In the genomic region with DNA sequence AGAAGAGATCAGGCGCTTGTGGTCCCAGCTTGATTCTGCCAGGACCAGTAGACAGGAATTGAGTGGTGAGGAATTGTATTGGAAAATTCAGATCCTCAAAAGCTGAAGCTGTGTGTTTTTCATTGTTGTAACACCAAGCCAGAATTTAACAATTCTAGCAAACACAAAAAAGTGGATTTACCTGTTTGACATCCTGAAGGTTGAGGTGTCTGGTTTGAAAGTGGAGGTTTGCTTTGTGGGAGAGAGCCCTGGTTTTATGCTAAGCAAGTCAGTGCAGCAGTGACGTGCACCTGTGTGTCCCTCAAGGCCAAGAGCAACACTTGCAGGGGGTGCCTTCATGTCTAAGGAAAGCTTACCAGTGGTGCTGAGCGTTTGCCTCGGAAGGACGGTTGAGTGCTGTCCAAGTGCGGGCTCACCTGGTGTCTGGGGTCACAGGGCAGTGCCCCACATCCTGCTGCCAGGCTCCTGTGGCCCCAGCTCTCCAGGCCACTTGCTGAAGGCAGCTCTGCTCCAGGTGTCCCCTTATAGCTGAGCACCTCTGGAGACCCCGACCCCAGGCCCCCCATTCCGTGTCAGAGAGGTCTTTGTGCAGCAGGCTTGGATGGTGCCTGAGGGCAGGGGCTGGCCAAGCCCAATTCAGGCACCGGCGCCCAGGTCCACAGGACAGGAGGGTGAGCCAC, we compare ENCODE assay signal across 18 cellular contexts. TPM values are rescaled to one million over a fixed set of nuclear protein-coding genes. Genes with fewer than 3 reads are reported as not detected.
DNase-seq lines count a peak whose midpoint lies in the region; ATAC-seq, FAIRE-seq and TF ChIP-seq lines count a peak whose summit lies in the region.
"Had no signal": no experiment of that assay in that cellular context is flagged by ENCODE, and none has a peak within 500 bp of the region (broad histone marks: within the 10 kb centered on the region; RNA-seq: fewer than 3 reads in every experiment).

No MANE protein-coding gene starts in this region.

- WGBS in K562 (ENCODE audit: insufficient coverage, low coverage, missing lambda C conversion rate), result 88% methylated on average over 10 of the region's 10 CpGs
- 62 to 67% (median 65%) methylated on average over 10 of the region's 10 CpGs for WGBS in psoas muscle, 3 donors

- CTCF ChIA-PET in K562 (lab: Yijun Ruan, JAX; ENCODE audit: low intra/inter-chr PET ratio), result no interaction called here

- in situ Hi-C loops in K562 (cut with MboI), result no loop called here

- H3K27me3 Mint-ChIP-seq in stimulated activated naive CD8-positive, alpha-beta T cell treated with anti-CD3 and anti-CD28 coated beads, Interleukin-15, amount 100 ng/mL, for 72 hours, result no peaks in the 10 kb centered on the region
- H3K27me3 Mint-ChIP-seq: CD4-positive, CD25-positive, alpha-beta regulatory T cell; IgD-negative memory B cell had no signal

- H3K4me3 Mint-ChIP-seq in stimulated activated naive CD8-positive, alpha-beta T cell treated with anti-CD3 and anti-CD28 coated beads, Interleukin-15, amount 100 ng/mL, for 72 hours, result no peak overlapping the region
- H3K4me3 Mint-ChIP-seq: CD4-positive, CD25-positive, alpha-beta regulatory T cell; IgD-negative memory B cell had no signal

- intact Hi-C loops in K562 (cut with micrococcal nuclease), result no loop called here
- intact Hi-C loops in psoas muscle (cut with DNase I), result no loop called here

- no peak for TF ChIP-seq POLR2A in K562 (conservative IDR thresholded peaks at IDR 0.05)

- no peak overlapping the region for H3K4me3 ChIP-seq in K562
- peak overlapping the region; percentile 77 for H3K4me3 ChIP-seq in psoas muscle
- no peak overlapping the region for H3K4me3 ChIP-seq in SJCRH30
- H3K4me3 ChIP-seq: HAP-1 had no signal

- H3K79me2 ChIP-seq in K562 (ENCODE audit: control insufficient read depth, insufficient read depth, low read length), result no peaks in the 10 kb centered on the region

- peak; percentile 5 for DNase-seq in DMS53 (lab: John Stamatoyannopoulos, UW)
- DNase-seq in DMS53 treated with DMSO at 0.1 percent for 48 hours (lab: John Stamatoyannopoulos, UW; ENCODE audit: unreplicated experiment), result no peak
- DNase-seq in K562 (ENCODE audit: extremely low read depth in 1 of 4, low spot score in 3 of 4), result no peak
- peak in 1 of 2 donors; percentile 44 for DNase-seq in psoas muscle
- DNase-seq in anterior cingulate cortex (lab: John Stamatoyannopoulos, UW), result no peak
- no peak for DNase-seq in stimulated activated naive CD8-positive, alpha-beta T cell treated with anti-CD3 and anti-CD28 coated beads, Interleukin-15, amount 100 ng/mL, for 72 hours
- no peak for DNase-seq in SJCRH30
- DNase-seq: Calu3; CD4-positive, CD25-positive, alpha-beta regulatory T cell; DMS 273 treated with DMSO at 0.1 percent for 48 hours; DMS79 treated with DMSO at 0.1 percent for 48 hours; EL; GOT3 had no signal

- peaks cover 4% of the 10 kb centered on the region for H3K9me1 ChIP-seq in K562 (ENCODE audit: control insufficient read depth, insufficient read depth, low read length)

- H4K20me1 ChIP-seq in K562 (replicated peaks; ENCODE audit: control insufficient read depth, insufficient read depth, low read length), result peaks cover 5% of the 10 kb centered on the region

- peak overlapping the region in 1 of 2 experiments; percentile 57; a peak in 1 of 4 replicates for H3K9ac ChIP-seq in K562 (ENCODE audit: insufficient read depth in 1 of 2, low read depth in 2 of 2, low read length in 2 of 2)

- POLR2A ChIA-PET in K562 (lab: Yijun Ruan, JAX), result interaction anchor here (0.8 kb wide), 1 partner anchor 13 kb away, joined by 3 read pairs; no protein-coding TSS in a partner anchor

- no peak for FAIRE-seq in K562 (lab: Jason Lieb, UNC)
- FAIRE-seq: G401.6, GM12891 had no signal

- H3K4me1 Mint-ChIP-seq in stimulated activated naive CD8-positive, alpha-beta T cell treated with anti-CD3 and anti-CD28 coated beads, Interleukin-15, amount 100 ng/mL, for 72 hours, result peaks cover 16% of the 10 kb centered on the region
- H3K4me1 Mint-ChIP-seq: CD4-positive, CD25-positive, alpha-beta regulatory T cell had no signal

- BruUV-seq in K562 (replicated peaks; lab: Mats Ljungman, UMichigan), result no TSS peak

- H3K27ac Mint-ChIP-seq in stimulated activated naive CD8-positive, alpha-beta T cell treated with anti-CD3 and anti-CD28 coated beads, Interleukin-15, amount 100 ng/mL, for 72 hours, result no peak overlapping the region
- H3K27ac Mint-ChIP-seq: IgD-negative memory B cell had no signal

- H3K9me3 Mint-ChIP-seq in stimulated activated naive CD8-positive, alpha-beta T cell treated with anti-CD3 and anti-CD28 coated beads, Interleukin-15, amount 100 ng/mL, for 72 hours, result no peaks in the 10 kb centered on the region
- H3K9me3 Mint-ChIP-seq: CD4-positive, CD25-positive, alpha-beta regulatory T cell; IgD-negative memory B cell had no signal

- H3K4me2 ChIP-seq in K562 (ENCODE audit: insufficient read depth, low read length), result no peak overlapping the region

- no peak for ATAC-seq in K562
- no peak for ATAC-seq in psoas muscle
- no peak for ATAC-seq in stimulated activated naive CD8-positive, alpha-beta T cell treated with anti-CD3 and anti-CD28 coated beads, Interleukin-15, amount 100 ng/mL, for 72 hours

- no peak for TF ChIP-seq CTCF in K562 (IDR thresholded peaks at IDR 0.05 in 2 of 3, conservative IDR thresholded peaks at IDR 0.05 in 1 of 3; ENCODE audit: insufficient read depth in 2 of 3, low read depth in 1 of 3, low read length in 3 of 3)
- no peak for TF ChIP-seq CTCF in psoas muscle (IDR thresholded peaks at IDR 0.05)

- TF ChIP-seq EP300 in K562 (IDR thresholded peaks at IDR 0.05; ENCODE audit: low read length), result no peak

- H3K9me3 ChIP-seq in K562 (replicated peaks; ENCODE audit: control insufficient read depth, insufficient read depth, low read depth, low read length), result no peaks in the 10 kb centered on the region
- no peaks in the 10 kb centered on the region for H3K9me3 ChIP-seq in psoas muscle
- H3K9me3 ChIP-seq in SJCRH30 (replicated peaks), result no peaks in the 10 kb centered on the region
- H3K9me3 ChIP-seq: HAP-1 had no signal

- peaks cover 0 to 17% of the 10 kb centered on the region in 2 experiments; a peak in 1 of 5 replicates for H3K4me1 ChIP-seq in K562 (replicated peaks in 1 of 2; ENCODE audit: control insufficient read depth in 2 of 2, insufficient read depth in 2 of 2, low read length in 2 of 2)
- H3K4me1 ChIP-seq in psoas muscle, result peaks cover 61% of the 10 kb centered on the region
- no peaks in the 10 kb centered on the region for H3K4me1 ChIP-seq in SJCRH30
- H3K4me1 ChIP-seq: HAP-1 had no signal

- no peak overlapping the region for H2AFZ ChIP-seq in K562 (ENCODE audit: low read depth, low read length)

- H3K27ac ChIP-seq in K562 (ENCODE audit: extremely low read depth, low read depth, low read length) (no peak overlapping the region), psoas muscle (peak overlapping the region; percentile 95), SJCRH30 (no peak overlapping the region)
- H3K27ac ChIP-seq: 22Rv1 had no signal

- H3K36me3 ChIP-seq in K562 (ENCODE audit: control insufficient read depth, insufficient read depth, low read length) (peaks cover 98% of the 10 kb centered on the region), psoas muscle (ENCODE audit: insufficient read depth in 1 of 2, low read depth in 1 of 2) (peaks cover 9 to 91% of the 10 kb centered on the region in 2 donors), SJCRH30 (peaks cover 54% of the 10 kb centered on the region)

- no peak for TF ChIP-seq RAD21 in K562 (CRISPR knock-in tag; conservative IDR thresholded peaks at IDR 0.05 in 1 of 2, IDR thresholded peaks at IDR 0.05 in 1 of 2)

- no peaks in the 10 kb centered on the region for H3K27me3 ChIP-seq in K562 (ENCODE audit: control insufficient read depth in 2 of 2, insufficient read depth in 2 of 2, low read length in 2 of 2)
- H3K27me3 ChIP-seq in psoas muscle (ENCODE audit: insufficient read depth in 3 of 3, low read length in 2 of 3), result no peaks in the 10 kb centered on the region
- H3K27me3 ChIP-seq in SJCRH30, result no peaks in the 10 kb centered on the region

RNA-seq across cellular contexts. Expression of gene PCNT, which starts 27.7 kb away (rescaled TPM):
- 228 and 231 TPM in 2 replicates for total RNA-seq in K562 (2011; cell fraction: chromatin; rRNA removed; ENCODE audit: low replicate concordance)
- 111 and 116 TPM in 2 replicates for total RNA-seq in K562 (2011; cell fraction: nucleolus; rRNA removed)
- 105 and 117 TPM in 2 replicates for total RNA-seq in K562 (2011; cell fraction: nucleoplasm; rRNA removed)
- total RNA-seq in K562 (2014; rRNA removed), result 31.3 and 36.8 TPM in 2 replicates
- 32.5 and 33.8 TPM in 2 replicates for total RNA-seq in K562 (2014; rRNA removed; fragmentation: Illumina TruSeq; extraction: Trizol)
- 29.7 and 30.9 TPM in 2 replicates for total RNA-seq in K562 (2015; rRNA removed; fragmentation: Illumina TruSeq; extraction: Trizol)
- 43.7 and 53.5 TPM in 2 replicates for total RNA-seq in K562 (2021)
- 23.9 and 27.8 TPM in 2 replicates for polyA plus RNA-seq in K562 (2011; rRNA removed)
- 12.2 and 15.3 TPM in 2 replicates for polyA plus RNA-seq in K562 (2011; cell fraction: cytosol; rRNA removed)
- polyA plus RNA-seq in K562 (2011; cell fraction: nucleus; rRNA removed), result 138 and 140 TPM in 2 replicates
- polyA plus RNA-seq in K562 (2012), result 30.2 and 40.7 TPM in 2 replicates
- 32.1 and 34.5 TPM in 2 replicates for polyA plus RNA-seq in K562 (2014; fragmentation: Illumina TruSeq; extraction: Trizol)
- polyA plus RNA-seq in K562 (2014; fragmentation: Nextera tagmentation; extraction: Ambion mirVana), result 10 to 100 TPM in 1 of 2 experiments, 1 to 10 TPM in 1; 9.1 to 16.4 TPM
- 35.9 and 41.2 TPM in 2 replicates for polyA plus RNA-seq in K562 (2014; rRNA removed)
- polyA minus RNA-seq in K562 (2011; rRNA and poly(A)+ RNA removed), result 81.0 and 84.8 TPM in 2 replicates
- 18.4 and 26.1 TPM in 2 replicates for polyA minus RNA-seq in K562 (2011; cell fraction: cytosol; rRNA and poly(A)+ RNA removed)
- polyA minus RNA-seq in K562 (2011; cell fraction: nucleus; rRNA and poly(A)+ RNA removed), result 52.5 and 71.8 TPM in 2 replicates
- total RNA-seq in psoas muscle, result 100 to 1,000 TPM in 3 of 4 donors, 10 to 100 TPM in 1; 99.4 to 642 (median 295) TPM
- 100 to 1,000 TPM; 118 to 294 (median 248) TPM for polyA plus RNA-seq in psoas muscle
- total RNA-seq in SJCRH30 (2014; rRNA removed; shearing (Covaris generic)), result 21.7 and 35.7 TPM in 2 replicates

RNA-seq across cellular contexts. Expression of gene C21orf58, which starts 27.9 kb away (rescaled TPM):
- total RNA-seq in K562 (2011; cell fraction: chromatin; rRNA removed; ENCODE audit: low replicate concordance), result 76.9 and 158 TPM in 2 replicates
- total RNA-seq in K562 (2011; cell fraction: nucleolus; rRNA removed), result 122 and 125 TPM in 2 replicates
- total RNA-seq in K562 (2011; cell fraction: nucleoplasm; rRNA removed), result 94.2 and 95.7 TPM in 2 replicates
- 20.1 and 22.4 TPM in 2 replicates for total RNA-seq in K562 (2014; rRNA removed)
- total RNA-seq in K562 (2014; rRNA removed; fragmentation: Illumina TruSeq; extraction: Trizol), result 4.5 and 6.0 TPM in 2 replicates
- total RNA-seq in K562 (2015; rRNA removed; fragmentation: Illumina TruSeq; extraction: Trizol), result 13.5 and 14.2 TPM in 2 replicates
- 29.1 and 30.5 TPM in 2 replicates for total RNA-seq in K562 (2021)
- polyA plus RNA-seq in K562 (2011; rRNA removed), result 12.4 and 16.7 TPM in 2 replicates
- 13.8 and 15.9 TPM in 2 replicates for polyA plus RNA-seq in K562 (2011; cell fraction: cytosol; rRNA removed)
- polyA plus RNA-seq in K562 (2011; cell fraction: nucleus; rRNA removed), result 66.8 and 97.1 TPM in 2 replicates
- polyA plus RNA-seq in K562 (2012), result 14.5 and 40.1 TPM in 2 replicates
- polyA plus RNA-seq in K562 (2014; fragmentation: Illumina TruSeq; extraction: Trizol), result 10.6 and 16.1 TPM in 2 replicates
- polyA plus RNA-seq in K562 (2014; fragmentation: Nextera tagmentation; extraction: Ambion mirVana), result 1 to 10 TPM; 1.2 to 1.9 TPM
- 27.9 and 30.0 TPM in 2 replicates for polyA plus RNA-seq in K562 (2014; rRNA removed)
- 11.0 and 11.9 TPM in 2 replicates for polyA minus RNA-seq in K562 (2011; rRNA and poly(A)+ RNA removed)
- 9.0 and 10.6 TPM in 2 replicates for polyA minus RNA-seq in K562 (2011; cell fraction: cytosol; rRNA and poly(A)+ RNA removed)
- polyA minus RNA-seq in K562 (2011; cell fraction: nucleus; rRNA and poly(A)+ RNA removed), result 48.5 and 60.9 TPM in 2 replicates
- total RNA-seq in psoas muscle, result 1 to 10 TPM in 3 of 4 donors, under 1 TPM in 1; 0.49 to 3.0 (median 1.1) TPM
- polyA plus RNA-seq in psoas muscle, result 1 to 10 TPM in 1 of 3 donors, under 1 TPM in 2; 0.38 to 2.3 (median 0.47) TPM
- 33.0 and 40.7 TPM in 2 replicates for total RNA-seq in SJCRH30 (2014; rRNA removed; shearing (Covaris generic))
